1 cellular context compared by ENCODE assay signal in the genomic region with DNA sequence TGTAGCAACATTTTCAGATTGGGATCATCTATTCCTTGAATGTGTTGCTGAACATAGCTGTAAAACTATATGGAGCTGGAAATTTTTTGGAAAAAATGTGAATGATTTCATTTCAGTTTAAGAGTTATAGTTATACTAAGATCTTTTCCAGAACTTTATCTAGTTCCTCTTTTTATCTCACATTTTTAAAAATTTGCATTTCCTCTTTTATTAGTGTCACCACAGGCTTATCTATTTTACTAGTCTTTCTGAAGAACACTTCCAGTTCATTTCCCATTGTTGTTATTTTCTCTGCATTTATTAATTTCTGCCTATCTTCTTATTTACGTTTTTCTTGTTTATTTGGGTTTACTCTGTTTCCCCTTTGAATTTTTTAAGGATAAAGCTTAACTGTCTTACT.
TF ChIP-seq lines count a peak whose summit lies in the region.

No MANE protein-coding gene starts in this region.

TF ChIP-seq in HepG2, 621 proteins besides CTCF, POLR2A, EP300 and RAD21:
- TF ChIP-seq, protein P1, sequence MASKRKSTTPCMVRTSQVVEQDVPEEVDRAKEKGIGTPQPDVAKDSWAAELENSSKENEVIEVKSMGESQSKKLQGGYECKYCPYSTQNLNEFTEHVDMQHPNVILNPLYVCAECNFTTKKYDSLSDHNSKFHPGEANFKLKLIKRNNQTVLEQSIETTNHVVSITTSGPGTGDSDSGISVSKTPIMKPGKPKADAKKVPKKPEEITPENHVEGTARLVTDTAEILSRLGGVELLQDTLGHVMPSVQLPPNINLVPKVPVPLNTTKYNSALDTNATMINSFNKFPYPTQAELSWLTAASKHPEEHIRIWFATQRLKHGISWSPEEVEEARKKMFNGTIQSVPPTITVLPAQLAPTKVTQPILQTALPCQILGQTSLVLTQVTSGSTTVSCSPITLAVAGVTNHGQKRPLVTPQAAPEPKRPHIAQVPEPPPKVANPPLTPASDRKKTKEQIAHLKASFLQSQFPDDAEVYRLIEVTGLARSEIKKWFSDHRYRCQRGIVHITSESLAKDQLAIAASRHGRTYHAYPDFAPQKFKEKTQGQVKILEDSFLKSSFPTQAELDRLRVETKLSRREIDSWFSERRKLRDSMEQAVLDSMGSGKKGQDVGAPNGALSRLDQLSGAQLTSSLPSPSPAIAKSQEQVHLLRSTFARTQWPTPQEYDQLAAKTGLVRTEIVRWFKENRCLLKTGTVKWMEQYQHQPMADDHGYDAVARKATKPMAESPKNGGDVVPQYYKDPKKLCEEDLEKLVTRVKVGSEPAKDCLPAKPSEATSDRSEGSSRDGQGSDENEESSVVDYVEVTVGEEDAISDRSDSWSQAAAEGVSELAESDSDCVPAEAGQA (IDR thresholded peaks at IDR 0.05; ENCODE audit: low read depth) = no peak
- TF ChIP-seq, protein P1 (CRISPR knock-in tag; IDR thresholded peaks at IDR 0.05; ENCODE audit: borderline replicate concordance) = no peak
- TF ChIP-seq ZNF746 (CRISPR knock-in tag; IDR thresholded peaks at IDR 0.05) (no peak), ZNF12 (CRISPR knock-in tag; IDR thresholded peaks at IDR 0.05) (no peak), ZBTB20 (CRISPR knock-in tag; IDR thresholded peaks at IDR 0.05; ENCODE audit: borderline replicate concordance, low read depth) (no peak), THAP8 (CRISPR knock-in tag; IDR thresholded peaks at IDR 0.05; ENCODE audit: borderline replicate concordance) (no peak)
